7 cellular contexts compared by ENCODE assay signal in the genomic region with DNA sequence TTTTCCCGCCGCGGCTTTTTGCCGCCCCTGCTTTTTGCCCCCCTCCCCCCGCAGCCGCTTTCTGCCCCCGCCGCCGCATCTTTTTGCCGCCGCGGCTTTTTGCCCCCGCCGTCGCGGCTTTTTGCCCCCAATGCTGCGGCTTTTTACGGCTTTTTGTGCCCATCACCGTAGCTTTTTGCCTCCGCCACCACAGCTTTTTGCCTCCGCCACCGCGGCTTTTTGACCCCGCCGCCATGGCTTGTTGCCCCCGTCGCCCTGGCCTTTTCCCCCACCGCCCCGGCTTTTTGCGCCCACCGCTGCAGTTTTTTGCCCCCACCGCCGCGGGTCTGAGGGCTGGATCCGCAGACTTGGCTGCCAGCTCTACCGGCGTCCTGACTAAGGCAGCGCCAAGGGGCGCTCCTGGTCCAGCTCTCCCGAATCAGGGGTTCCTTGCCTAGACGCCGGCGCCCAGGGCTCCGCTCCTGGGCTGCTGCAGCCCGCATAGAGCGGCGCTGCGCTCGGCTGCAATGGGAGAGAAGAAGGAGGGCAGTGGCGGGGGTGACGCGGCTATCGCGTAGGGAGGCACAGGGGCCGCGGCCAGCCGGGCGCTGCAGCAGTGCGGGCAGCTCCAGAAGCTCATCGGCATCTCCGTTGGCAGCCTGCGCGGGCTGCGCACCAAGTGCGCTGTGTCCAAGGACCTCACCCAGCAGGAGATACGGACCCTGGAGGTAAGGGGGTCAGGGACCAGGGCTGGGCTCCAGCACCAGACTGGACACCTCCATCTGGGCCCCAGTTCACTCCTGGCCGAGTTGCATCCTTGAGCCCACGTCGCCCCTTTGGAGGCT.
DNase-seq lines count a peak whose midpoint lies in the region; ATAC-seq and TF ChIP-seq lines count a peak whose summit lies in the region.
"Not testable (repeated sequence)": the region's sequence is repeated elsewhere in the genome, so short reads cannot be mapped to it uniquely, and the experiment has no call there.

No MANE protein-coding gene starts in this region.

- not testable (repeated sequence) for H3K36me3 ChIP-seq in HAP-1 (replicated peaks); body of pancreas (replicated peaks in 1 of 2; ENCODE audit: insufficient read depth in 1 of 2, low read depth in 2 of 2); osteoblast (ENCODE audit: insufficient read depth, low read length); subcutaneous abdominal adipose tissue (ENCODE audit: control insufficient read depth in 5 of 5, insufficient read depth in 5 of 5, low read length in 5 of 5)

- intact Hi-C loops in body of pancreas (cut with DNase I) = not testable (repeated sequence)

- H4K20me1 ChIP-seq in osteoblast (ENCODE audit: insufficient read depth, low read length) = not testable (repeated sequence)

- not testable (repeated sequence) for H3K79me2 ChIP-seq in osteoblast (ENCODE audit: insufficient read depth, low read length)

- not testable (repeated sequence) for H3K27ac ChIP-seq in body of pancreas; osteoblast (ENCODE audit: low read depth, low read length); subcutaneous abdominal adipose tissue (ENCODE audit: low read depth, low read length)

- not testable (repeated sequence) for TF ChIP-seq POLR2A in body of pancreas (IDR thresholded peaks at IDR 0.05)

- DNase-seq in HAP-1 (ENCODE audit: low spot score in 2 of 2); body of pancreas; osteoblast (ENCODE audit: insufficient read length, low spot score, missing footprints): not testable (repeated sequence)
- DNase-seq in germinal center (ENCODE audit: low spot score) = peak; percentile 1
- peak; percentile 4 for DNase-seq in iPS-NIHi11 (ENCODE audit: low spot score)

- TF ChIP-seq CTCF in body of pancreas (IDR thresholded peaks at IDR 0.05); osteoblast (IDR thresholded peaks at IDR 0.05; ENCODE audit: extremely low read depth, low read depth, low read length): not testable (repeated sequence)

- not testable (repeated sequence) for H3K4me1 ChIP-seq in HAP-1; osteoblast (ENCODE audit: insufficient read depth, low read length)
- H3K4me1 ChIP-seq in body of pancreas (peaks cover 14% of the 10 kb centered on the region), subcutaneous abdominal adipose tissue (ENCODE audit: control insufficient read depth in 5 of 5, insufficient read depth in 5 of 5, low read length in 5 of 5) (peaks cover 0 to 12% (median 8%) of the 10 kb centered on the region in 5 donors)

- not testable (repeated sequence) for H3K4me2 ChIP-seq in osteoblast (ENCODE audit: insufficient read depth, low read length)

- in situ Hi-C loops in HAP-1 (cut with MboI; ENCODE audit: low sequenced_read_pairs) = not testable (repeated sequence)

- WGBS in body of pancreas, 2 donors = 6 to 12% methylated on average over 35 to 54 of the region's 69 CpGs

- H3K27me3 ChIP-seq in HAP-1 (ENCODE audit: low read depth) (peaks cover 18% of the 10 kb centered on the region), body of pancreas (peaks cover 8 to 13% of the 10 kb centered on the region in 2 donors), osteoblast (ENCODE audit: insufficient read depth, low read length) (peaks cover 14% of the 10 kb centered on the region), subcutaneous abdominal adipose tissue (ENCODE audit: control insufficient read depth in 5 of 5, insufficient read depth in 4 of 5, low read length in 5 of 5) (peaks cover 0 to 16% (median 3%) of the 10 kb centered on the region in 5 donors)

- H2AFZ ChIP-seq in osteoblast (ENCODE audit: low read length) = not testable (repeated sequence)

- H3K9me3 ChIP-seq in HAP-1; body of pancreas; osteoblast (ENCODE audit: low read depth, low read length); subcutaneous abdominal adipose tissue (ENCODE audit: control insufficient read depth in 5 of 5, low read length in 5 of 5): not testable (repeated sequence)

- not testable (repeated sequence) for H3K9ac ChIP-seq in subcutaneous abdominal adipose tissue (ENCODE audit: low read length in 5 of 5)

- H3K4me3 ChIP-seq in HAP-1 (peak overlapping the region; percentile 25), body of pancreas (peak overlapping the region in 1 of 2 donors; percentile 26), osteoblast (ENCODE audit: insufficient read depth, low read length) (peak overlapping the region; percentile 48), subcutaneous abdominal adipose tissue (ENCODE audit: low read depth in 1 of 5, low read length in 5 of 5) (peak overlapping the region in 4 of 5 donors; percentile 27 to 63 (median 49))

- peak; percentile 88 for ATAC-seq in SK-N-SH treated with all-trans-retinoic acid at 6 μM for 48 hours
- peak; percentile 21 for ATAC-seq in body of pancreas
